In the genomic region with DNA sequence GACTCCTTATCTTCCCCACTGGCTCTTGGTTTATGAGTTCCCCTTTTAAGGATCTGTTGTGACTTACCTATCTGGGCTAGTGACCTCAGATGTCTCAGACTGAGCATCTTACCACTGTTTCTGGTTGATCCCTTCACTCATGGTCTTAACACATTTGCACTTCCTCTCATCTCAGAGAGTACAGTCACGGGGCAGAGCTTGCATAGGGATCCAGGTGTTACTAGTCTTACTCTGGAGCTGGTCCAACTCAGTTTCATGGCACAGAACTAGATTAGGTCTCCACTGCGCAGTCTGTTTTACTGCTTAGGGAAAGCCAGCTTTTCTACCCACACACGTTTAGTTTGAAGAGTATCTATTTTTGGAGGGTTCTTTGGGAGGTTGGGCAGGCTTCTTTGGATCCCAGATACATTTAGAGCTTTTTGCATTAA, we compare ENCODE assay signal across 12 cellular contexts. TPM values are rescaled to one million over a fixed set of nuclear protein-coding genes. Genes with fewer than 3 reads are reported as not detected.
DNase-seq lines count a peak whose midpoint lies in the region; ATAC-seq and TF ChIP-seq lines count a peak whose summit lies in the region.
"Had no signal": no experiment of that assay in that cellular context is flagged by ENCODE, and none has a peak within 500 bp of the region (broad histone marks: within the 10 kb centered on the region; RNA-seq: fewer than 3 reads in every experiment).

No MANE protein-coding gene starts in this region.

- H3K4me3 ChIP-seq in coronary artery = no peak overlapping the region
- no peak overlapping the region for H3K4me3 ChIP-seq in gastrocnemius medialis

- DNase-seq in coronary artery (ENCODE audit: low spot score) = peak; percentile 12
- no peak for DNase-seq in activated CD8-positive, alpha-beta memory T cell treated with anti-CD3 and anti-CD28 coated beads, Interleukin-2, amount 50 U/mL, for 4 hours
- DNase-seq in NCI-H1930 (lab: John Stamatoyannopoulos, UW) = no peak
- no peak for DNase-seq in gastrocnemius medialis
- DNase-seq: Calu3, naive B cell, NCI-H1092 treated with DMSO at 0.1 percent for 48 hours, small intestine had no signal

- TF ChIP-seq CTCF in coronary artery (IDR thresholded peaks at IDR 0.05) = no peak
- no peak for TF ChIP-seq CTCF in gastrocnemius medialis (IDR thresholded peaks at IDR 0.05 in 4 of 5, conservative IDR thresholded peaks at IDR 0.05 in 1 of 5)

- H3K27ac ChIP-seq in coronary artery = no peak overlapping the region
- H3K27ac ChIP-seq in gastrocnemius medialis = no peak overlapping the region

- peaks cover 0 to 79% of the 10 kb centered on the region in 2 donors for H3K36me3 ChIP-seq in gastrocnemius medialis

- intact Hi-C loops in gastrocnemius medialis (cut with DNase I; ENCODE audit: low total_unique reads) = no loop called here

- peaks cover 0 to 3% of the 10 kb centered on the region in 2 donors for H3K4me1 ChIP-seq in gastrocnemius medialis

- in situ Hi-C loops in gastrocnemius medialis (cut with MboI; ENCODE audit: low sequenced_read_pairs in 4 of 4) = no loop called here

- peak; percentile 68 for ATAC-seq in GM18511 (IDR thresholded peaks at IDR 0.05; ENCODE audit: unreplicated experiment)
- peak; percentile 60 for ATAC-seq in GM21526 (IDR thresholded peaks at IDR 0.05; ENCODE audit: low FRiP score, unreplicated experiment)
- ATAC-seq in HG03139 (IDR thresholded peaks at IDR 0.05; ENCODE audit: unreplicated experiment) = peak; percentile 46
- no peak for ATAC-seq in SK-N-SH treated with all-trans-retinoic acid at 6 μM for 48 hours
- ATAC-seq in gastrocnemius medialis = no peak

- TF ChIP-seq POLR2A in gastrocnemius medialis (IDR thresholded peaks at IDR 0.05) = no peak

- no peaks in the 10 kb centered on the region for H3K9me3 ChIP-seq in gastrocnemius medialis

- no peaks in the 10 kb centered on the region for H3K27me3 ChIP-seq in gastrocnemius medialis

TF ChIP-seq in SK-N-SH treated with all-trans-retinoic acid at 6 μM for 48 hours, 23 proteins besides CTCF, POLR2A, EP300 and RAD21:
- TF ChIP-seq, protein P1, sequence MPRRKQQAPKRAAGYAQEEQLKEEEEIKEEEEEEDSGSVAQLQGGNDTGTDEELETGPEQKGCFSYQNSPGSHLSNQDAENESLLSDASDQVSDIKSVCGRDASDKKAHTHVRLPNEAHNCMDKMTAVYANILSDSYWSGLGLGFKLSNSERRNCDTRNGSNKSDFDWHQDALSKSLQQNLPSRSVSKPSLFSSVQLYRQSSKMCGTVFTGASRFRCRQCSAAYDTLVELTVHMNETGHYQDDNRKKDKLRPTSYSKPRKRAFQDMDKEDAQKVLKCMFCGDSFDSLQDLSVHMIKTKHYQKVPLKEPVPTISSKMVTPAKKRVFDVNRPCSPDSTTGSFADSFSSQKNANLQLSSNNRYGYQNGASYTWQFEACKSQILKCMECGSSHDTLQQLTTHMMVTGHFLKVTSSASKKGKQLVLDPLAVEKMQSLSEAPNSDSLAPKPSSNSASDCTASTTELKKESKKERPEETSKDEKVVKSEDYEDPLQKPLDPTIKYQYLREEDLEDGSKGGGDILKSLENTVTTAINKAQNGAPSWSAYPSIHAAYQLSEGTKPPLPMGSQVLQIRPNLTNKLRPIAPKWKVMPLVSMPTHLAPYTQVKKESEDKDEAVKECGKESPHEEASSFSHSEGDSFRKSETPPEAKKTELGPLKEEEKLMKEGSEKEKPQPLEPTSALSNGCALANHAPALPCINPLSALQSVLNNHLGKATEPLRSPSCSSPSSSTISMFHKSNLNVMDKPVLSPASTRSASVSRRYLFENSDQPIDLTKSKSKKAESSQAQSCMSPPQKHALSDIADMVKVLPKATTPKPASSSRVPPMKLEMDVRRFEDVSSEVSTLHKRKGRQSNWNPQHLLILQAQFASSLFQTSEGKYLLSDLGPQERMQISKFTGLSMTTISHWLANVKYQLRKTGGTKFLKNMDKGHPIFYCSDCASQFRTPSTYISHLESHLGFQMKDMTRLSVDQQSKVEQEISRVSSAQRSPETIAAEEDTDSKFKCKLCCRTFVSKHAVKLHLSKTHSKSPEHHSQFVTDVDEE (CRISPR knock-in tag; IDR thresholded peaks at IDR 0.05) = no peak
- TF ChIP-seq RARB (CRISPR knock-in tag; IDR thresholded peaks at IDR 0.05) = no peak
- TF ChIP-seq ZNF70 (CRISPR knock-in tag; IDR thresholded peaks at IDR 0.05) = no peak
- no peak for TF ChIP-seq ZFP30 (CRISPR knock-in tag; IDR thresholded peaks at IDR 0.05)
- no peak for TF ChIP-seq ZNF565 (CRISPR knock-in tag; conservative IDR thresholded peaks at IDR 0.05; ENCODE audit: low read depth)
- TF ChIP-seq ZFP3 (CRISPR knock-in tag; IDR thresholded peaks at IDR 0.05) = no peak
- TF ChIP-seq ESRRG (CRISPR knock-in tag; IDR thresholded peaks at IDR 0.05) = no peak
- TF ChIP-seq OSR1 (CRISPR knock-in tag; IDR thresholded peaks at IDR 0.05) = no peak
- TF ChIP-seq, protein P2, sequence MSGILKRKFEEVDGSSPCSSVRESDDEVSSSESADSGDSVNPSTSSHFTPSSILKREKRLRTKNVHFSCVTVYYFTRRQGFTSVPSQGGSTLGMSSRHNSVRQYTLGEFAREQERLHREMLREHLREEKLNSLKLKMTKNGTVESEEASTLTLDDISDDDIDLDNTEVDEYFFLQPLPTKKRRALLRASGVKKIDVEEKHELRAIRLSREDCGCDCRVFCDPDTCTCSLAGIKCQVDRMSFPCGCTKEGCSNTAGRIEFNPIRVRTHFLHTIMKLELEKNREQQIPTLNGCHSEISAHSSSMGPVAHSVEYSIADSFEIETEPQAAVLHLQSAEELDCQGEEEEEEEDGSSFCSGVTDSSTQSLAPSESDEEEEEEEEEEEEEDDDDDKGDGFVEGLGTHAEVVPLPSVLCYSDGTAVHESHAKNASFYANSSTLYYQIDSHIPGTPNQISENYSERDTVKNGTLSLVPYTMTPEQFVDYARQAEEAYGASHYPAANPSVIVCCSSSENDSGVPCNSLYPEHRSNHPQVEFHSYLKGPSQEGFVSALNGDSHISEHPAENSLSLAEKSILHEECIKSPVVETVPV (CRISPR knock-in tag; IDR thresholded peaks at IDR 0.05) = no peak
- TF ChIP-seq TCF4 (CRISPR knock-in tag; IDR thresholded peaks at IDR 0.05; ENCODE audit: borderline replicate concordance) = no peak
- no peak for TF ChIP-seq ARNTL (CRISPR knock-in tag; IDR thresholded peaks at IDR 0.05; ENCODE audit: borderline replicate concordance, low read depth)
- TF ChIP-seq ISL1 (CRISPR knock-in tag; IDR thresholded peaks at IDR 0.05) = no peak
- no peak for TF ChIP-seq BACH2 (CRISPR knock-in tag; IDR thresholded peaks at IDR 0.05; ENCODE audit: borderline replicate concordance)
- TF ChIP-seq ZC3H10 (CRISPR knock-in tag; IDR thresholded peaks at IDR 0.05) = no peak
- TF ChIP-seq PPARA (CRISPR knock-in tag; IDR thresholded peaks at IDR 0.05; ENCODE audit: borderline replicate concordance) = no peak
- TF ChIP-seq, protein P3, sequence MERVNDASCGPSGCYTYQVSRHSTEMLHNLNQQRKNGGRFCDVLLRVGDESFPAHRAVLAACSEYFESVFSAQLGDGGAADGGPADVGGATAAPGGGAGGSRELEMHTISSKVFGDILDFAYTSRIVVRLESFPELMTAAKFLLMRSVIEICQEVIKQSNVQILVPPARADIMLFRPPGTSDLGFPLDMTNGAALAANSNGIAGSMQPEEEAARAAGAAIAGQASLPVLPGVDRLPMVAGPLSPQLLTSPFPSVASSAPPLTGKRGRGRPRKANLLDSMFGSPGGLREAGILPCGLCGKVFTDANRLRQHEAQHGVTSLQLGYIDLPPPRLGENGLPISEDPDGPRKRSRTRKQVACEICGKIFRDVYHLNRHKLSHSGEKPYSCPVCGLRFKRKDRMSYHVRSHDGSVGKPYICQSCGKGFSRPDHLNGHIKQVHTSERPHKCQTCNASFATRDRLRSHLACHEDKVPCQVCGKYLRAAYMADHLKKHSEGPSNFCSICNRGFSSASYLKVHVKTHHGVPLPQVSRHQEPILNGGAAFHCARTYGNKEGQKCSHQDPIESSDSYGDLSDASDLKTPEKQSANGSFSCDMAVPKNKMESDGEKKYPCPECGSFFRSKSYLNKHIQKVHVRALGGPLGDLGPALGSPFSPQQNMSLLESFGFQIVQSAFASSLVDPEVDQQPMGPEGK (CRISPR knock-in tag; IDR thresholded peaks at IDR 0.05; ENCODE audit: borderline replicate concordance) = no peak
- TF ChIP-seq ZNF8 (CRISPR knock-in tag; IDR thresholded peaks at IDR 0.05) = no peak
- TF ChIP-seq GLIS3 (CRISPR knock-in tag; IDR thresholded peaks at IDR 0.05) = no peak
- no peak for TF ChIP-seq SNAI2 (CRISPR knock-in tag; IDR thresholded peaks at IDR 0.05)

RNA-seq across cellular contexts. Expression of a gene that starts 10.2 kb away (rescaled TPM):
- total RNA-seq in gastrocnemius medialis = 100 to 1,000 TPM in 3 of 4 donors, 10 to 100 TPM in 1; 92.2 to 137 (median 117) TPM

RNA-seq across cellular contexts. Expression of a gene that starts 20.3 kb away (rescaled TPM):
- total RNA-seq in gastrocnemius medialis = 1 to 10 TPM in 3 of 4 donors, under 1 TPM in 1; 0.76 to 2.3 (median 1.7) TPM

RNA-seq across cellular contexts. Expression of a gene that starts 40.5 kb away (rescaled TPM):
- under 1 TPM in 1 of 4 donors, not detected in 3; 0.12 TPM for total RNA-seq in gastrocnemius medialis

RNA-seq across cellular contexts. Expression of a gene that starts 46.7 kb away (rescaled TPM):
- 10 to 100 TPM; 14.7 to 44.8 (median 19.0) TPM for total RNA-seq in gastrocnemius medialis

Comparison
In these comparisons a context has a peak if more than half of its experiments do, and no peak if none do; other contexts are left out.
1. ATAC-seq: peak in GM18511 (single experiment), GM21526 (single experiment) and HG03139 (single experiment); none in SK-N-SH treated with all-trans-retinoic acid at 6 μM for 48 hours (single experiment) and gastrocnemius medialis (0 of 2).